In genomic region chr7:22805227-22805626, GRCh38 we compare ENCODE assay signal across 9 cellular contexts.
"Had no signal": no experiment of that assay in that cellular context is flagged by ENCODE, and none has a peak within 500 bp of the region (broad histone marks: within the 10 kb centered on the region; RNA-seq: fewer than 3 reads in every experiment).

No MANE protein-coding gene starts in this region.

- FAIRE-seq: HepG2, HTR-8/SVneo had no signal

- H3K9ac ChIP-seq: KMS-11 had no signal

- ATAC-seq: HepG2 had no signal

- H3K4me2 ChIP-seq: KMS-11 had no signal

- H3K4me3 Mint-ChIP-seq: IgD-negative memory B cell had no signal

- H3K9me3 Mint-ChIP-seq: IgD-negative memory B cell had no signal

- H3K27ac ChIP-seq: HL-60, KMS-11 had no signal

- H3K36me3 Mint-ChIP-seq: IgD-negative memory B cell had no signal

- DNase-seq: IMR-90, Karpas-422, KBM-7, KG1 had no signal
